Comparison of ENCODE assay signal across 1 cellular context in genomic region chr20:43188861-43189613, GRCh38.
TF ChIP-seq lines count a peak whose summit lies in the region.

No MANE protein-coding gene starts in this region.

TF ChIP-seq in SK-N-SH, 30 proteins besides CTCF, POLR2A, EP300 and RAD21 (continued from another document):
- no peak for TF ChIP-seq REST (IDR thresholded peaks at IDR 0.05; ENCODE audit: low read depth, low read length)
- no peak for TF ChIP-seq NFIC (IDR thresholded peaks at IDR 0.05; ENCODE audit: borderline replicate concordance)
- TF ChIP-seq GATA2 (CRISPR knock-in tag; IDR thresholded peaks at IDR 0.05): no peak
- no peak for TF ChIP-seq IRF3 (IDR thresholded peaks at IDR 0.05; ENCODE audit: low read depth, low read length)
TF ChIP-seq in SK-N-SH: peak in this region for 0.
